Comparison of ENCODE assay signal across 8 cellular contexts in genomic region chr3:15063656-15064286, GRCh38. TPM values are rescaled to one million over a fixed set of nuclear protein-coding genes. Genes with fewer than 3 reads are reported as not detected.
DNase-seq lines count a peak whose midpoint lies in the region; ATAC-seq and TF ChIP-seq lines count a peak whose summit lies in the region.

No MANE protein-coding gene starts in this region.

- H2BK120ac ChIP-seq in H9 (ENCODE audit: low read depth, low read length, poor library complexity, severe bottlenecking): no peak overlapping the region

- H3K4me1 Mint-ChIP-seq in H9: peaks cover 18% of the 10 kb centered on the region in 2 experiments
- H3K4me1 Mint-ChIP-seq in activated CD8-positive, alpha-beta T cell treated with anti-CD3 and anti-CD28 coated beads for 36 hours (ENCODE audit: low read depth): peaks cover 21% of the 10 kb centered on the region

- no peak overlapping the region for H2AK5ac ChIP-seq in H9 (ENCODE audit: insufficient read length, low read length)

- CTCF ChIA-PET in activated CD8-positive, alpha-beta T cell treated with anti-CD3 and anti-CD28 coated beads for 36 hours (lab: Charles Lee): interaction anchor here (1.4 to 3.0 kb wide), 3 partner anchors 12 to 15 kb away, joined by 4 to 14 read pairs (median 7); no protein-coding TSS in a partner anchor

- no peak for DNase-seq in H9
- no peak for DNase-seq in activated CD8-positive, alpha-beta T cell treated with anti-CD3 and anti-CD28 coated beads for 36 hours
- DNase-seq in right atrium auricular region (ENCODE audit: low spot score): no peak
- DNase-seq in head of caudate nucleus: no peak

- no peak overlapping the region for H2BK12ac ChIP-seq in H9 (ENCODE audit: insufficient read length, low read depth, low read length)

- intact Hi-C loops in activated CD8-positive, alpha-beta T cell treated with anti-CD3 and anti-CD28 coated beads for 36 hours (cut with micrococcal nuclease): no loop called here
- intact Hi-C loops in head of caudate nucleus (cut with DNase I): loop anchor here (10.0 kb wide), 2 partner anchors 119 to 409 kb away; partner anchors contain the start of genes CCDC174 and NR2C2

- H3K4me3 Mint-ChIP-seq in H9: peak overlapping the region; percentile 97
- peak overlapping the region; percentile 96 for H3K4me3 Mint-ChIP-seq in activated CD8-positive, alpha-beta T cell treated with anti-CD3 and anti-CD28 coated beads for 36 hours

- H3K27ac Mint-ChIP-seq in H9: peak overlapping the region in 2 of 3 experiments; percentile 76 to 93; a peak in 2 of 7 replicates
- peak overlapping the region; percentile 97 for H3K27ac Mint-ChIP-seq in activated CD8-positive, alpha-beta T cell treated with anti-CD3 and anti-CD28 coated beads for 36 hours

- no peak overlapping the region for H3K14ac ChIP-seq in H9 (ENCODE audit: insufficient read depth, low read length)

- H3K23me2 ChIP-seq in H9 (ENCODE audit: insufficient read length, low read depth, low read length, poor library complexity, severe bottlenecking): peaks cover 7% of the 10 kb centered on the region

- peak overlapping the region; percentile 95 for H3K4me2 ChIP-seq in H9 (ENCODE audit: insufficient read depth, insufficient read length, low read length)

- POLR2A ChIA-PET in activated CD8-positive, alpha-beta T cell treated with anti-CD3 and anti-CD28 coated beads for 36 hours (lab: Charles Lee): interaction anchor here (1.0 to 4.5 kb wide), 7 partner anchors 10 to 117 kb away, joined by 3 to 40 read pairs (median 7); partner anchors contain the start of genes NR2C2 and RBSN

- no peak overlapping the region for H2BK20ac ChIP-seq in H9 (ENCODE audit: low read depth, low read length, poor library complexity, severe bottlenecking)

- H3T11ph ChIP-seq in H9 (ENCODE audit: low read length): no peak overlapping the region

- no peak overlapping the region for H4K5ac ChIP-seq in H9 (ENCODE audit: insufficient read length, low read depth, low read length)

- no peak overlapping the region for H4K91ac ChIP-seq in H9 (ENCODE audit: insufficient read length, low read depth, low read length)

- ATAC-seq in activated CD8-positive, alpha-beta T cell treated with anti-CD3 and anti-CD28 coated beads for 36 hours: no peak
- no peak for ATAC-seq in GM19397 (IDR thresholded peaks at IDR 0.05; ENCODE audit: unreplicated experiment)
- no peak for ATAC-seq in GM19395 (IDR thresholded peaks at IDR 0.05; ENCODE audit: unreplicated experiment)
- no peak for ATAC-seq in HG03280 (IDR thresholded peaks at IDR 0.05; ENCODE audit: unreplicated experiment)

- H3K27me3 ChIP-seq in H9 (ENCODE audit: insufficient read depth, low read length) (no peaks in the 10 kb centered on the region), right atrium auricular region (no peaks in the 10 kb centered on the region)

- H3K9me3 Mint-ChIP-seq in H9: peaks cover 0 to 3% of the 10 kb centered on the region in 2 experiments; a peak in 2 of 5 replicates
- H3K9me3 Mint-ChIP-seq in activated CD8-positive, alpha-beta T cell treated with anti-CD3 and anti-CD28 coated beads for 36 hours: no peaks in the 10 kb centered on the region

- H2BK15ac ChIP-seq in H9 (ENCODE audit: low read depth, low read length): no peak overlapping the region

- peaks cover 12% of the 10 kb centered on the region; the same call in 1 of the 2 replicates for H3K79me2 ChIP-seq in H9 (ENCODE audit: insufficient read depth, low read length)

- peaks cover 6% of the 10 kb centered on the region for H3K36me3 ChIP-seq in right atrium auricular region

- H3K4me1 ChIP-seq in H9 (ENCODE audit: insufficient read depth, low read length) (peaks cover 6% of the 10 kb centered on the region; the same call in 1 of the 2 replicates), right atrium auricular region (peaks cover 0 to 19% of the 10 kb centered on the region in 2 donors)

- H3K18ac ChIP-seq in H9 (ENCODE audit: insufficient read length, low read depth, low read length): no peak overlapping the region

- H3K56ac ChIP-seq in H9 (ENCODE audit: insufficient read length, low read depth, low read length): no peak overlapping the region

- TF ChIP-seq CTCF in H9 (conservative IDR thresholded peaks at IDR 0.05): no peak
- TF ChIP-seq CTCF in activated CD8-positive, alpha-beta T cell treated with anti-CD3 and anti-CD28 coated beads for 36 hours (IDR thresholded peaks at IDR 0.05): no peak
- TF ChIP-seq CTCF in right atrium auricular region (IDR thresholded peaks at IDR 0.05): no peak

- no peaks in the 10 kb centered on the region for H4K20me1 ChIP-seq in H9 (ENCODE audit: control insufficient read depth, insufficient read depth, insufficient read length)

- no peak overlapping the region for H3K23ac ChIP-seq in H9 (ENCODE audit: insufficient read length, low read depth, low read length)

- H2BK5ac ChIP-seq in H9 (ENCODE audit: insufficient read length, low read length): no peak overlapping the region

- peaks cover 27 to 36% (median 32%) of the 10 kb centered on the region in 3 experiments for H3K36me3 Mint-ChIP-seq in H9 (ENCODE audit: insufficient read depth in 1 of 3, low read depth in 3 of 3)
- H3K36me3 Mint-ChIP-seq in activated CD8-positive, alpha-beta T cell treated with anti-CD3 and anti-CD28 coated beads for 36 hours (ENCODE audit: low read depth): peaks cover 31% of the 10 kb centered on the region

- peaks cover 5% of the 10 kb centered on the region for H3K79me1 ChIP-seq in H9 (ENCODE audit: insufficient read depth, low read depth, low read length, poor library complexity, severe bottlenecking)

- H3K9ac ChIP-seq in H9 (ENCODE audit: extremely low read depth, insufficient read length, low read length): peak overlapping the region; percentile 73

- H3K27ac ChIP-seq in H9 (ENCODE audit: insufficient read length, low read depth, low read length) (no peak overlapping the region), right atrium auricular region (peak overlapping the region; percentile 85 to 86), skin epidermis (peak overlapping the region in 11 of 21 experiments; percentile 83 to 96 (median 90))

- no peak overlapping the region for H4K8ac ChIP-seq in H9 (replicated peaks; ENCODE audit: insufficient read length, low read depth, low read length)

- H3K4ac ChIP-seq in H9 (ENCODE audit: low read depth, low read length): no peak overlapping the region

- H3K27me3 Mint-ChIP-seq in H9 (ENCODE audit: low read depth): peaks cover 3% of the 10 kb centered on the region; the same call in 1 of the 2 replicates
- H3K27me3 Mint-ChIP-seq in activated CD8-positive, alpha-beta T cell treated with anti-CD3 and anti-CD28 coated beads for 36 hours: no peaks in the 10 kb centered on the region

- H3K9me3 ChIP-seq in H9 (ENCODE audit: control insufficient read depth, low read depth, low read length) (no peaks in the 10 kb centered on the region), right atrium auricular region (no peaks in the 10 kb centered on the region)

- WGBS in H9 (ENCODE audit: extremely low coverage, insufficient read length, low lambda C conversion rate): no CpG with 5 or more reads among the region's 13 CpGs

- H3K4me3 ChIP-seq in right atrium auricular region (peak overlapping the region; percentile 82), skin epidermis (peak overlapping the region; percentile 78 to 96 (median 92))

- H2AFZ ChIP-seq in H9 (ENCODE audit: low read length): no peak overlapping the region

RNA-seq across cellular contexts. Expression of gene MRPS25, which starts 1.3 kb away (rescaled TPM):
- total RNA-seq in H9 (2021): 53.2 and 56.2 TPM in 2 replicates
- 10 to 100 TPM; 73.9 to 78.2 TPM for total RNA-seq in activated CD8-positive, alpha-beta T cell treated with anti-CD3 and anti-CD28 coated beads for 36 hours
- 100 to 1,000 TPM in 1 of 2 donors, 10 to 100 TPM in 1; 29.2 to 121 TPM for total RNA-seq in right atrium auricular region

RNA-seq across cellular contexts. Expression of gene RBSN, which starts 35.2 kb away (rescaled TPM):
- 16.0 and 18.8 TPM in 2 replicates for total RNA-seq in H9 (2021)
- total RNA-seq in activated CD8-positive, alpha-beta T cell treated with anti-CD3 and anti-CD28 coated beads for 36 hours: 10 to 100 TPM; 11.3 to 11.8 TPM
- 10 to 100 TPM; 18.5 to 22.2 TPM for total RNA-seq in right atrium auricular region
